16 cellular contexts compared by ENCODE assay signal in genomic region chr6:43913388-43914271, GRCh38.
DNase-seq lines count a peak whose midpoint lies in the region; ATAC-seq and TF ChIP-seq lines count a peak whose summit lies in the region.
"Had no signal": no experiment of that assay in that cellular context is flagged by ENCODE, and none has a peak within 500 bp of the region (broad histone marks: within the 10 kb centered on the region; RNA-seq: fewer than 3 reads in every experiment).

No MANE protein-coding gene starts in this region.

- peak overlapping the region; percentile 72 to 84 for H3K18ac ChIP-seq in mesenchymal stem cell (ENCODE audit: low read depth in 1 of 2, low read length in 2 of 2)

- H3K4ac ChIP-seq in mesenchymal stem cell (ENCODE audit: low read depth in 1 of 2, low read length in 2 of 2), result peak overlapping the region; percentile 42

- no peak overlapping the region for H3K4me2 ChIP-seq in mesenchymal stem cell (ENCODE audit: low read length, poor library complexity, severe bottlenecking)

- TF ChIP-seq EP300 in upper lobe of left lung (IDR thresholded peaks at IDR 0.05), result no peak

- peak overlapping the region; percentile 58 for H4K91ac ChIP-seq in mesenchymal stem cell (ENCODE audit: low read length)

- no peak overlapping the region for H3K9ac ChIP-seq in mesenchymal stem cell (ENCODE audit: low read length)

- H3K79me1 ChIP-seq in mesenchymal stem cell (replicated peaks; ENCODE audit: low read length, poor library complexity, severe bottlenecking), result no peaks in the 10 kb centered on the region

- POLR2A ChIA-PET in AG04450 (lab: Yijun Ruan, JAX), result interaction anchor here (1.0 to 1.1 kb wide), 2 partner anchors 23 to 143 kb away, joined by 3 read pairs; no protein-coding TSS in a partner anchor

- H3K27me3 Mint-ChIP-seq in dendritic cell treated with granulocyte-macrophage colony-stimulating factor and Interleukin-4, amounts not matched to agents 40 ng/mL and 50 ng/mL, for 4 days, result peaks cover 24% of the 10 kb centered on the region
- H3K27me3 Mint-ChIP-seq in activated T-helper 2 cell treated with anti-CD3 and anti-CD28 coated beads, Interferon-gamma antibody, Interleukin-2, Interleukin-4, amounts not matched to agents 10 μg/mL and 5 μg/mL and 100 μg/mL, durations not matched to agents 14 hours and 24 hours and 36 hours (ENCODE audit: low read depth), result no peaks in the 10 kb centered on the region

- peak overlapping the region; percentile 53 for H4K8ac ChIP-seq in mesenchymal stem cell (ENCODE audit: low read length)

- no peaks in the 10 kb centered on the region for H3K9me3 Mint-ChIP-seq in dendritic cell treated with granulocyte-macrophage colony-stimulating factor and Interleukin-4, amounts not matched to agents 40 ng/mL and 50 ng/mL, for 4 days
- no peaks in the 10 kb centered on the region for H3K9me3 Mint-ChIP-seq in activated T-helper 2 cell treated with anti-CD3 and anti-CD28 coated beads, Interferon-gamma antibody, Interleukin-2, Interleukin-4, amounts not matched to agents 10 μg/mL and 5 μg/mL and 100 μg/mL, durations not matched to agents 14 hours and 24 hours and 36 hours
- H3K9me3 Mint-ChIP-seq: natural killer cell treated with Interleukin-12 subunit alpha and Interleukin-12 subunit beta and Interleukin-15 and Interleukin-18, amount 100 ng/mL, for 72 hours had no signal

- H2BK15ac ChIP-seq in mesenchymal stem cell (ENCODE audit: low read depth, poor library complexity, severe bottlenecking), result no peak overlapping the region

- intact Hi-C loops in dendritic cell treated with granulocyte-macrophage colony-stimulating factor and Interleukin-4, amounts not matched to agents 40 ng/mL and 50 ng/mL, for 4 days (cut with micrococcal nuclease), result no loop called here
- intact Hi-C loops in activated T-helper 2 cell treated with anti-CD3 and anti-CD28 coated beads, Interferon-gamma antibody, Interleukin-2, Interleukin-4, amounts not matched to agents 10 μg/mL and 5 μg/mL and 100 μg/mL, durations not matched to agents 14 hours and 24 hours and 36 hours (cut with micrococcal nuclease), result no loop called here

- peak overlapping the region; percentile 54 for H3K27ac Mint-ChIP-seq in dendritic cell treated with granulocyte-macrophage colony-stimulating factor and Interleukin-4, amounts not matched to agents 40 ng/mL and 50 ng/mL, for 4 days
- no peak overlapping the region for H3K27ac Mint-ChIP-seq in activated T-helper 2 cell treated with anti-CD3 and anti-CD28 coated beads, Interferon-gamma antibody, Interleukin-2, Interleukin-4, amounts not matched to agents 10 μg/mL and 5 μg/mL and 100 μg/mL, durations not matched to agents 14 hours and 24 hours and 36 hours
- H3K27ac Mint-ChIP-seq: activated CD8-positive, alpha-beta T cell treated with anti-CD3 and anti-CD28 coated beads, Interleukin-2, amount 10 ng/mL, durations not matched to agents 7 days and 5 days; natural killer cell treated with Interleukin-12 subunit alpha and Interleukin-12 subunit beta and Interleukin-15 and Interleukin-18, amount 100 ng/mL, for 72 hours had no signal

- H2BK5ac ChIP-seq in mesenchymal stem cell (ENCODE audit: low read depth, low read length, poor library complexity, severe bottlenecking), result no peak overlapping the region

- no peak for TF ChIP-seq POLR2A in upper lobe of left lung (IDR thresholded peaks at IDR 0.05)

- peak overlapping the region; percentile 9 to 57 for H2BK12ac ChIP-seq in mesenchymal stem cell (ENCODE audit: low read length in 2 of 2)

- H2BK120ac ChIP-seq in mesenchymal stem cell (ENCODE audit: low read depth, low read length), result no peak overlapping the region

- H3K4me1 ChIP-seq in mesenchymal stem cell (ENCODE audit: control insufficient read depth, insufficient read depth, low read depth, low read length) (peaks cover 46% of the 10 kb centered on the region), upper lobe of left lung (peaks cover 3 to 14% (median 9%) of the 10 kb centered on the region in 4 donors)

- H2AK5ac ChIP-seq in mesenchymal stem cell (ENCODE audit: low read length, severe bottlenecking), result peak overlapping the region; percentile 23

- no peak for TF ChIP-seq CTCF in AG04450 (IDR thresholded peaks at IDR 0.05; ENCODE audit: low read depth, low read length)
- TF ChIP-seq CTCF in upper lobe of left lung (IDR thresholded peaks at IDR 0.05), result no peak

- H3K23ac ChIP-seq in mesenchymal stem cell (ENCODE audit: low read length in 2 of 2), result no peak overlapping the region

- DNase-seq in AG04450 (ENCODE audit: low read depth, low spot score) (no peak), NCI-H226 (peak; percentile 55), mesenchymal stem cell (peak; percentile 44), upper lobe of left lung (no peak), medulla oblongata (ENCODE audit: extremely low spot score) (no peak)
- no peak for DNase-seq in activated T-helper 2 cell treated with anti-CD3 and anti-CD28 coated beads, Interferon-gamma antibody, Interleukin-2, Interleukin-4, amounts not matched to agents 10 μg/mL and 5 μg/mL and 100 μg/mL, durations not matched to agents 14 hours and 24 hours and 36 hours (ENCODE audit: low spot score)
- DNase-seq: activated CD8-positive, alpha-beta T cell treated with anti-CD3 and anti-CD28 coated beads, Interleukin-2, amount 10 ng/mL, durations not matched to agents 7 days and 5 days; left ventricle myocardium inferior; MM.1S; NK-92 treated with Interleukin-12 subunit alpha and Interleukin-12 subunit beta, amount 100 ng/mL, for 24 hours; stimulated activated naive CD4-positive, alpha-beta T cell treated with Interleukin-2 at 50 U/mL for 16 hours had no signal

- H3K36me3 ChIP-seq in mesenchymal stem cell (ENCODE audit: control insufficient read depth in 1 of 2, insufficient read depth in 2 of 2, low read depth in 1 of 2, low read length in 2 of 2), result no peaks in the 10 kb centered on the region
- H3K36me3 ChIP-seq in upper lobe of left lung, result no peaks in the 10 kb centered on the region
- H3K36me3 ChIP-seq: cardiac muscle cell, left ventricle myocardium inferior had no signal

- ATAC-seq in GM19351 (IDR thresholded peaks at IDR 0.05; ENCODE audit: unreplicated experiment), result no peak
- ATAC-seq in upper lobe of left lung (ENCODE audit: low FRiP score in 2 of 2), result no peak
- ATAC-seq: right cardiac atrium had no signal

- no peaks in the 10 kb centered on the region for H3K27me3 ChIP-seq in AG04450 (ENCODE audit: control insufficient read depth, insufficient read depth, low read length)
- no peaks in the 10 kb centered on the region for H3K27me3 ChIP-seq in mesenchymal stem cell (ENCODE audit: control insufficient read depth in 1 of 2, insufficient read depth in 1 of 2, low read length in 2 of 2)
- no peaks in the 10 kb centered on the region for H3K27me3 ChIP-seq in upper lobe of left lung
- H3K27me3 ChIP-seq: cardiac muscle cell had no signal

- H3K4me1 Mint-ChIP-seq in dendritic cell treated with granulocyte-macrophage colony-stimulating factor and Interleukin-4, amounts not matched to agents 40 ng/mL and 50 ng/mL, for 4 days (ENCODE audit: low read depth), result peaks cover 65% of the 10 kb centered on the region
- no peaks in the 10 kb centered on the region for H3K4me1 Mint-ChIP-seq in activated T-helper 2 cell treated with anti-CD3 and anti-CD28 coated beads, Interferon-gamma antibody, Interleukin-2, Interleukin-4, amounts not matched to agents 10 μg/mL and 5 μg/mL and 100 μg/mL, durations not matched to agents 14 hours and 24 hours and 36 hours (ENCODE audit: low read depth)

- no peak overlapping the region for H3K4me3 Mint-ChIP-seq in dendritic cell treated with granulocyte-macrophage colony-stimulating factor and Interleukin-4, amounts not matched to agents 40 ng/mL and 50 ng/mL, for 4 days
- no peak overlapping the region for H3K4me3 Mint-ChIP-seq in activated T-helper 2 cell treated with anti-CD3 and anti-CD28 coated beads, Interferon-gamma antibody, Interleukin-2, Interleukin-4, amounts not matched to agents 10 μg/mL and 5 μg/mL and 100 μg/mL, durations not matched to agents 14 hours and 24 hours and 36 hours (ENCODE audit: low read depth)
- H3K4me3 Mint-ChIP-seq: activated CD8-positive, alpha-beta T cell treated with anti-CD3 and anti-CD28 coated beads, Interleukin-2, amount 10 ng/mL, durations not matched to agents 7 days and 5 days; natural killer cell treated with Interleukin-12 subunit alpha and Interleukin-12 subunit beta and Interleukin-15 and Interleukin-18, amount 100 ng/mL, for 72 hours had no signal

- WGBS in mesenchymal stem cell, result 69% methylated on average over 3 of the region's 4 CpGs
- 67 to 72% methylated on average over 4 of the region's 4 CpGs for WGBS in upper lobe of left lung, 2 donors

- no peak overlapping the region for H2AFZ ChIP-seq in mesenchymal stem cell (ENCODE audit: low read depth, low read length)

- CTCF ChIA-PET in AG04450 (lab: Charles Lee), result interaction anchor here (0.6 to 1.3 kb wide), 4 partner anchors 10 to 542 kb away, joined by 3 to 4 read pairs (median 3); no protein-coding TSS in a partner anchor

- H3K27ac ChIP-seq in AG04450 (ENCODE audit: low read depth, low read length) (peak overlapping the region; percentile 11), mesenchymal stem cell (ENCODE audit: low read length, poor library complexity, severe bottlenecking) (no peak overlapping the region), upper lobe of left lung (no peak overlapping the region)
- H3K27ac ChIP-seq: cardiac muscle cell, left ventricle myocardium inferior had no signal

- H3K9me3 ChIP-seq in AG04450 (ENCODE audit: control insufficient read depth, insufficient read depth, low read length) (peaks cover 5% of the 10 kb centered on the region; the same call in 1 of the 2 replicates), mesenchymal stem cell (ENCODE audit: control insufficient read depth, low read length) (no peaks in the 10 kb centered on the region), upper lobe of left lung (no peaks in the 10 kb centered on the region)
- H3K9me3 ChIP-seq: left ventricle myocardium inferior had no signal

- peak overlapping the region in 1 of 2 experiments; percentile 19 for H3K14ac ChIP-seq in mesenchymal stem cell (ENCODE audit: low read length in 2 of 2)

- H3K4me3 ChIP-seq in AG04450 (ENCODE audit: low read depth, low read length), result no peak overlapping the region
- no peak overlapping the region for H3K4me3 ChIP-seq in mesenchymal stem cell (ENCODE audit: insufficient read depth in 1 of 2, low read depth in 1 of 2, low read length in 2 of 2)
- H3K4me3 ChIP-seq in upper lobe of left lung, result no peak overlapping the region
- H3K4me3 ChIP-seq: cardiac muscle cell, left ventricle myocardium inferior had no signal

- H3K36me3 Mint-ChIP-seq in dendritic cell treated with granulocyte-macrophage colony-stimulating factor and Interleukin-4, amounts not matched to agents 40 ng/mL and 50 ng/mL, for 4 days (ENCODE audit: low read depth), result no peaks in the 10 kb centered on the region
- no peaks in the 10 kb centered on the region for H3K36me3 Mint-ChIP-seq in activated T-helper 2 cell treated with anti-CD3 and anti-CD28 coated beads, Interferon-gamma antibody, Interleukin-2, Interleukin-4, amounts not matched to agents 10 μg/mL and 5 μg/mL and 100 μg/mL, durations not matched to agents 14 hours and 24 hours and 36 hours (ENCODE audit: low read depth)
- H3K36me3 Mint-ChIP-seq: natural killer cell treated with Interleukin-12 subunit alpha and Interleukin-12 subunit beta and Interleukin-15 and Interleukin-18, amount 100 ng/mL, for 72 hours had no signal

Comparison
In these comparisons a context has a peak if more than half of its experiments do, and no peak if none do; other contexts are left out.
1. DNase-seq: peak in NCI-H226 (single experiment) and mesenchymal stem cell (single experiment); none in AG04450 (single experiment), activated T-helper 2 cell treated with anti-CD3 and anti-CD28 coated beads, Interferon-gamma antibody, Interleukin-2, Interleukin-4, amounts not matched to agents 10 μg/mL and 5 μg/mL and 100 μg/mL, durations not matched to agents 14 hours and 24 hours and 36 hours (single experiment), upper lobe of left lung (0 of 2) and medulla oblongata (single experiment).